Comparison of ENCODE assay signal across 8 cellular contexts in the genomic region with DNA sequence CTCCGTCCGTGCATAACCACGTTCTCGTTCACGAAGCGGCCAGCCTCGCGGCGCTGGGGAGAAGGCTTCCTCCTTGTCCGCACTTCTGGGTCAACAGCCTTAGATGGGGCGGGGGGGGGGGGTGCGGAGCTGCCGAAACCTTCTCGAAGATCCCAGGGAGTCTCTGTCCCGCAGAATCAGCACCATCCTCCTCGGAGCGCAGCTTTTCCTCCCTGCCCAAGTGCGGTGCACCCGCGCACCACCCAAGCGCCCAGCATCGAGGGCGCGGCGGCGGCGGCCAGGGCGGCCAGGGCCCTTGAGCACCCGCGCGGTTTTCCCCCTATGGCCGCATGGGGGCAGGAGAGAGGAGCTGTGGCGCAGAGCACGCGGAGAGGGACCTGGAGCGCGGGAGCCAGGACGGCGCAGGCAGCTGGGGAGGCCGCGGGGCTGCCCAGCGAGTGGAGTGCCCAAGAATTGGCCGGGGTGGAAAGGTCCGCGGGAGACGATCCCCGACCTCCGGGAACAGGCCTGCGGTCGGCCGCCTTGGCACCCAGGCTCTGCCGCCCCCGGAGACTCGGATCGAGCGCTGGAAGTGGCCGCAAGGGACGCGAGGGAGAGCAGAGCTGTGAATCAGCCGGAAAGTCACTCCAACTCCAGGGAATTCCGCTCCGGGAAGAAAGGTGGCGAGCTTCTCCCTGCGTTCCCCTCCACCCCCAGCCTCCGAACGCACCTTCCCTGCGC. TPM values are rescaled to one million over a fixed set of nuclear protein-coding genes. Genes with fewer than 3 reads are reported as not detected.
DNase-seq lines count a peak whose midpoint lies in the region; ATAC-seq and TF ChIP-seq lines count a peak whose summit lies in the region.

No MANE protein-coding gene starts in this region.

- POLR2A ChIA-PET in T-cell (lab: Charles Lee), result interaction anchor here in 1 of 2 donors (0.5 kb wide), 1 partner anchor 241 kb away, joined by 3 read pairs; no protein-coding TSS in a partner anchor

- peaks cover 0 to 15% (median 8%) of the 10 kb centered on the region in 7 donors for H3K9me3 Mint-ChIP-seq in CD14-positive monocyte
- H3K9me3 Mint-ChIP-seq in T-cell, result no peaks in the 10 kb centered on the region

- DNase-seq in CD14-positive monocyte (ENCODE audit: low spot score) (peak; percentile 59), T-cell (peak in 33 of 34 experiments; percentile 25 to 67 (median 48)), astrocyte of the cerebellum (ENCODE audit: low read depth) (no peak), hypothalamus (lab: John Stamatoyannopoulos, UW) (peak in 49 of 51 donors; percentile 9 to 79 (median 56)), retinal pigment epithelial cell (ENCODE audit: low read depth) (no peak)

- H3K4me3 Mint-ChIP-seq in CD14-positive monocyte (peak overlapping the region; percentile 74 to 90), T-cell (peak overlapping the region; percentile 24 to 53 (median 47))

- peaks cover 0 to 1% of the 10 kb centered on the region in 2 donors for H3K36me3 Mint-ChIP-seq in CD14-positive monocyte
- H3K36me3 Mint-ChIP-seq in T-cell, result no peaks in the 10 kb centered on the region

- ATAC-seq in GM19468 (IDR thresholded peaks at IDR 0.05; ENCODE audit: extremely low read depth, unreplicated experiment), result peak; percentile 59
- ATAC-seq in T-cell (replicated peaks in 1 of 4), result peak; percentile 91 to 96 (median 92)
- ATAC-seq in GM19452 (IDR thresholded peaks at IDR 0.05; ENCODE audit: unreplicated experiment), result no peak

- CTCF ChIA-PET in T-cell (lab: Charles Lee), result interaction anchor here (0.5 to 2.8 kb wide), 24 partner anchors 8 to 883 kb away, joined by 3 to 27 read pairs (median 3); partner anchors contain the start of gene FOXD1 (in 1 of the 2)

- H3K27me3 Mint-ChIP-seq in CD14-positive monocyte (ENCODE audit: low read depth in 3 of 3) (peaks cover 68 to 90% (median 75%) of the 10 kb centered on the region in 3 donors), T-cell (peaks cover 71 to 77% of the 10 kb centered on the region in 2 donors)

- TF ChIP-seq CTCF in CD14-positive monocyte (IDR thresholded peaks at IDR 0.05) (peak; percentile 77), LNCAP (IDR thresholded peaks at IDR 0.05) (peak; percentile 93), astrocyte of the cerebellum (IDR thresholded peaks at IDR 0.05; ENCODE audit: low read depth, low read length, missing control alignments) (peak; percentile 77), retinal pigment epithelial cell (conservative IDR thresholded peaks at IDR 0.05; ENCODE audit: low read depth, low read length) (peak; percentile 71)

- in situ Hi-C loops in astrocyte of the cerebellum (cut with HindIII; ENCODE audit: low sequenced_read_pairs), result no loop called here

- intact Hi-C loops in CD14-positive monocyte (cut with micrococcal nuclease), result loop anchor here in 1 of 2 donors (5.0 kb wide), 1 partner anchor 236 kb away; no protein-coding TSS in a partner anchor

- H3K4me1 Mint-ChIP-seq in CD14-positive monocyte (peaks cover 9% of the 10 kb centered on the region), T-cell (peaks cover 6 to 12% (median 11%) of the 10 kb centered on the region in 3 donors)

- H3K4me3 ChIP-seq in astrocyte of the cerebellum (ENCODE audit: low read depth, low read length) (peak overlapping the region; percentile 40), retinal pigment epithelial cell (ENCODE audit: low read length) (peak overlapping the region; percentile 44)

- no peak overlapping the region for H3K27ac Mint-ChIP-seq in CD14-positive monocyte
- no peak overlapping the region for H3K27ac Mint-ChIP-seq in T-cell

RNA-seq across cellular contexts. Expression of gene TMEM174, which starts 43.1 kb away (rescaled TPM):
- not detected for polyA plus RNA-seq in CD14-positive monocyte
- total RNA-seq in T-cell, result not detected

Comparison
In these comparisons a context has a peak if more than half of its experiments do, and no peak if none do; other contexts are left out.
1. DNase-seq: peak in CD14-positive monocyte (single experiment), T-cell (33 of 34) and hypothalamus (49 of 51); none in astrocyte of the cerebellum (single experiment) and retinal pigment epithelial cell (single experiment).
2. Peak in every context shown above with its lines, with median percentiles within 50 percentile points of each other: CTCF ChIP-seq.